2 cellular contexts compared by ENCODE assay signal in the genomic region with DNA sequence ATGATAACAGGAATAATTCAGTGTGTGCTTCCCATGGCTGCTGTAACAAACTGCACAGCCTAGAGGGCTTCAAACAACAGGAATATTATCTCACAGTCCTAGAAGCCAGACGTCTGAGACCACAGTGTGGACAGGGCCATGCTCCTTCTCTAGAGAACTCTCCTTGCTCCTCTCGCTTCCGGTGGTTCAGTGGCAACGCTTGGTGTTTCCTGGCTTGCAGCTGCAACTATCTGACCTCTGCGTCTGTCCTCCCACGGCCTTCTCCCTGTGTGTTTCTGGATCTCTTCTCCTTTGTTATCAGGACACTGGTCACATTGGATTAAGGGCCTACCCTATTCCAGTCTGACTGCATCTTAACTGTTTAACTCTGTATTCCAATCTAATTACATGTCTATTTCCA.
TF ChIP-seq lines count a peak whose summit lies in the region.

No MANE protein-coding gene starts in this region.

TF ChIP-seq in liver, 16 proteins besides CTCF, POLR2A, EP300 and RAD21 (continued from another document):
- TF ChIP-seq JUND (IDR thresholded peaks at IDR 0.05), result no peak
- TF ChIP-seq TAF1 (conservative IDR thresholded peaks at IDR 0.05), result no peak
TF ChIP-seq in liver: peak in this region for 2.

TF ChIP-seq in HepG2, 621 proteins besides CTCF, POLR2A, EP300 and RAD21 (continued from another document):
- no peak for TF ChIP-seq IKZF4 (CRISPR knock-in tag; IDR thresholded peaks at IDR 0.05; ENCODE audit: borderline replicate concordance, low read depth, not compliant biosample characterization)
- TF ChIP-seq HDAC1 (CRISPR knock-in tag; IDR thresholded peaks at IDR 0.05), result no peak
- no peak for TF ChIP-seq ZKSCAN5 (CRISPR knock-in tag; IDR thresholded peaks at IDR 0.05)
- no peak for TF ChIP-seq ZNF782 (CRISPR knock-in tag; IDR thresholded peaks at IDR 0.05; ENCODE audit: borderline replicate concordance)
- TF ChIP-seq ZSCAN29 (CRISPR knock-in tag; conservative IDR thresholded peaks at IDR 0.05), result no peak
- no peak for TF ChIP-seq ARNTL (CRISPR knock-in tag; IDR thresholded peaks at IDR 0.05)
- TF ChIP-seq, protein P1, sequence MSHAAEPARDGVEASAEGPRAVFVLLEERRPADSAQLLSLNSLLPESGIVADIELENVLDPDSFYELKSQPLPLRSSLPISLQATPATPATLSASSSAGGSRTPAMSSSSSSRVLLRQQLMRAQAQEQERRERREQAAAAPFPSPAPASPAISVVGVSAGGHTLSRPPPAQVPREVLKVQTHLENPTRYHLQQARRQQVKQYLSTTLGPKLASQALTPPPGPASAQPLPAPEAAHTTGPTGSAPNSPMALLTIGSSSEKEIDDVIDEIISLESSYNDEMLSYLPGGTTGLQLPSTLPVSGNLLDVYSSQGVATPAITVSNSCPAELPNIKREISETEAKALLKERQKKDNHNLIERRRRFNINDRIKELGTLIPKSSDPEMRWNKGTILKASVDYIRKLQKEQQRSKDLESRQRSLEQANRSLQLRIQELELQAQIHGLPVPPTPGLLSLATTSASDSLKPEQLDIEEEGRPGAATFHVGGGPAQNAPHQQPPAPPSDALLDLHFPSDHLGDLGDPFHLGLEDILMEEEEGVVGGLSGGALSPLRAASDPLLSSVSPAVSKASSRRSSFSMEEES (CRISPR knock-in tag; IDR thresholded peaks at IDR 0.05), result no peak
- TF ChIP-seq ZNF367 (CRISPR knock-in tag; IDR thresholded peaks at IDR 0.05; ENCODE audit: borderline replicate concordance), result no peak
- TF ChIP-seq TCF7L2 (IDR thresholded peaks at IDR 0.05; ENCODE audit: low read depth, low read length), result no peak
- TF ChIP-seq GATAD1 (CRISPR knock-in tag; IDR thresholded peaks at IDR 0.05), result no peak
- TF ChIP-seq SP1 (IDR thresholded peaks at IDR 0.05), result no peak
- no peak for TF ChIP-seq SP1 (CRISPR knock-in tag; IDR thresholded peaks at IDR 0.05)
- no peak for TF ChIP-seq ZNF343 (CRISPR knock-in tag; IDR thresholded peaks at IDR 0.05)
- TF ChIP-seq KLF16 (CRISPR knock-in tag; IDR thresholded peaks at IDR 0.05), result no peak
- no peak for TF ChIP-seq FOXA1 (IDR thresholded peaks at IDR 0.05)
- no peak for TF ChIP-seq FOXA1 (CRISPR knock-in tag; IDR thresholded peaks at IDR 0.05)
- TF ChIP-seq SALL1 (CRISPR knock-in tag; IDR thresholded peaks at IDR 0.05), result no peak
